Comparison of ENCODE assay signal across 8 cellular contexts in the genomic region with DNA sequence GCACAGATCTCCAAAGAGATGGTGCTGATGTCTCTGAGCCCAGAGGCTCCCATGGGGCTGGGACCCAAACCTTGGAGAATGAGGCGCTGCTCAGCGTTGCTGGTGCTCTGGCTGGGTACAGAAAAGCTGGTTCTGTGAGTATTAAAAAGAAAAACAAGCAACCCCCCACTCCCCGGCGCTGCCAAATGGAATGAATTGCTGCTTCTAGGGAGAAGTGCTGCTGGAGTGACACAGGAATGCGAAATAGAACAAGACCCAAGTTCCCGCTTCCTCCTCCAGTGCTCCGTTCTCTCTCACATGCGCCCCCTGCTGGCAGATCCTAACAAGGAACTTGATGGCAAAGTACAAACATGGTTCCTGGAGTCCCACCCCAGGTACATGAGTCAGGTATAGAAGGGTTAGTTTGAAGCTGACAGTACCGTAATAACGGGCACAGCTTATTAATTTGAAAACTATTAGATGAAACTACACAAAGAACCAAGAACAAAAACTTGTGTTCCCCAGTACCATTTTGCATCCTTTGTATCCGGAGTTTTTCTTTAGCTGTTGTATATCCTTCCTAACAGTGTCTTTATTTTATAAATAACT. TPM values are rescaled to one million over a fixed set of nuclear protein-coding genes. Genes with fewer than 3 reads are reported as not detected.
A peak's percentile ranks its signal among the peaks of the same experiment; 100 is the strongest.
DNase-seq lines count a peak whose midpoint lies in the region; ATAC-seq and TF ChIP-seq lines count a peak whose summit lies in the region.

No MANE protein-coding gene starts in this region.

- DNase-seq in AML-193 (lab: John Stamatoyannopoulos, UW) (peak; percentile 79 to 86), HCEC 1CT (peak; percentile 72), NCI-H345 (lab: John Stamatoyannopoulos, UW) (peak; percentile 86), WERI-Rb-1 (peak; percentile 94), T47D (ENCODE audit: low read depth in 1 of 2, low spot score in 1 of 2) (peak; percentile 51 to 96), immature natural killer cell (peak; percentile 81 to 84 (median 81))
- DNase-seq in stimulated activated CD4-positive, alpha-beta T cell treated with anti-CD3 and anti-CD28 coated beads, Interleukin-12 subunit alpha, Interleukin-12 subunit beta, amount 100 ng/mL, for 4 hours, result peak; percentile 98

- no peaks in the 10 kb centered on the region for H3K9me3 Mint-ChIP-seq in immature natural killer cell

- peaks cover 6 to 15% (median 12%) of the 10 kb centered on the region in 3 donors for H3K27me3 Mint-ChIP-seq in immature natural killer cell (ENCODE audit: low read depth in 3 of 3)

- in situ Hi-C loops in T47D (cut with HindIII; ENCODE audit: low pct_unique_long_range_greater_than_20kb, low sequenced_read_pairs), result no loop called here

- no peaks in the 10 kb centered on the region for H3K27me3 ChIP-seq in WERI-Rb-1 (ENCODE audit: insufficient read depth, low read depth, severe bottlenecking)

- H3K36me3 ChIP-seq in WERI-Rb-1, result peaks cover 5% of the 10 kb centered on the region; the same call in 1 of the 2 replicates

- peak overlapping the region in 5 of 6 donors; percentile 13 to 85 (median 70) for H3K27ac Mint-ChIP-seq in immature natural killer cell

- no peaks in the 10 kb centered on the region for H3K9me3 ChIP-seq in WERI-Rb-1 (ENCODE audit: severe bottlenecking)

- peak; percentile 86 for TF ChIP-seq CTCF in WERI-Rb-1 (IDR thresholded peaks at IDR 0.05; ENCODE audit: low read depth, low read length)

- H3K4me1 Mint-ChIP-seq in immature natural killer cell, result peaks cover 30 to 37% of the 10 kb centered on the region in 2 donors

- peak overlapping the region; percentile 46 to 73 (median 64) for H3K4me3 Mint-ChIP-seq in immature natural killer cell

- no peak for ATAC-seq in GM18520 (IDR thresholded peaks at IDR 0.05; ENCODE audit: unreplicated experiment)

- peaks cover 0 to 5% (median 0%) of the 10 kb centered on the region in 3 donors for H3K36me3 Mint-ChIP-seq in immature natural killer cell

- no peak overlapping the region for H3K27ac ChIP-seq in WERI-Rb-1

- H3K4me3 ChIP-seq in WERI-Rb-1 (ENCODE audit: low read depth, low read length), result no peak overlapping the region

RNA-seq across cellular contexts. Expression of a gene that starts 2.1 kb away (rescaled TPM):
- 10 to 100 TPM; 14.3 to 41.9 (median 18.7) TPM for polyA plus RNA-seq in immature natural killer cell

RNA-seq across cellular contexts. Expression of a gene that starts 29.0 kb away (rescaled TPM):
- polyA plus RNA-seq in immature natural killer cell, result 10 to 100 TPM; 18.0 to 43.3 (median 18.2) TPM
